29 cellular contexts compared by ENCODE assay signal in genomic region chr20:46327557-46327956, GRCh38. TPM values are rescaled to one million over a fixed set of nuclear protein-coding genes. Genes with fewer than 3 reads are reported as not detected.
DNase-seq lines count a peak whose midpoint lies in the region; ATAC-seq, FAIRE-seq and TF ChIP-seq lines count a peak whose summit lies in the region.
"Had no signal": no experiment of that assay in that cellular context is flagged by ENCODE, and none has a peak within 500 bp of the region (broad histone marks: within the 10 kb centered on the region; RNA-seq: fewer than 3 reads in every experiment).

No MANE protein-coding gene starts in this region.

- TF ChIP-seq EP300 in HepG2 (IDR thresholded peaks at IDR 0.05; ENCODE audit: low read depth in 2 of 2, low read length in 2 of 2) (no peak), HepG2 (CRISPR knock-in tag; IDR thresholded peaks at IDR 0.05; ENCODE audit: borderline replicate concordance) (no peak), K562 (IDR thresholded peaks at IDR 0.05; ENCODE audit: low read length) (no peak)

- no peaks in the 10 kb centered on the region for H3K36me3 ChIP-seq in HepG2 (replicated peaks in 1 of 2; ENCODE audit: control insufficient read depth in 1 of 2, insufficient read depth in 2 of 2, low read length in 2 of 2)
- no peaks in the 10 kb centered on the region for H3K36me3 ChIP-seq in right lobe of liver
- no peaks in the 10 kb centered on the region for H3K36me3 ChIP-seq in K562 (ENCODE audit: control insufficient read depth, insufficient read depth, low read length)
- no peaks in the 10 kb centered on the region for H3K36me3 ChIP-seq in testis (ENCODE audit: low read depth, missing control alignments)
- H3K36me3 ChIP-seq: BE2C, BLaER1 had no signal

- intact Hi-C loops in HepG2 (cut with micrococcal nuclease; ENCODE audit: unreplicated experiment) (no loop called here), right lobe of liver (cut with DNase I) (no loop called here), K562 (cut with micrococcal nuclease) (no loop called here), testis (cut with DNase I; ENCODE audit: low total_unique reads) (no loop called here)

- DNase-seq in HepG2 (ENCODE audit: low spot score) = no peak
- DNase-seq in right lobe of liver = no peak
- DNase-seq in K562 (ENCODE audit: extremely low read depth in 1 of 4, low spot score in 3 of 4) = no peak
- no peak for DNase-seq in testis
- no peak for DNase-seq in SHP77 treated with DMSO at 0.1 percent for 48 hours (lab: John Stamatoyannopoulos, UW)
- DNase-seq: ACHN; BE2C; C1 segment of cervical spinal cord; CD4-positive, alpha-beta memory T cell; CD4-positive, CD25-positive, alpha-beta regulatory T cell; CD8-positive, alpha-beta memory T cell; COR-L47; DMS 273 treated with DMSO at 0.1 percent for 48 hours; DMS153; DMS53; DMS79; DND-41; EL; GDM1 had no signal

- H2AFZ ChIP-seq in HepG2 (ENCODE audit: low read length) (no peak overlapping the region), K562 (ENCODE audit: low read depth, low read length) (no peak overlapping the region)

- no peak for TF ChIP-seq RAD21 in HepG2 (CRISPR knock-in tag; IDR thresholded peaks at IDR 0.05)
- TF ChIP-seq RAD21 in K562 (CRISPR knock-in tag; conservative IDR thresholded peaks at IDR 0.05 in 1 of 2, IDR thresholded peaks at IDR 0.05 in 1 of 2) = no peak

- H3K4me2 ChIP-seq in HepG2 (ENCODE audit: low read depth, low read length) = no peak overlapping the region
- H3K4me2 ChIP-seq in K562 (ENCODE audit: insufficient read depth, low read length) = no peak overlapping the region

- POLR2A ChIA-PET in HepG2 (lab: Yijun Ruan, JAX) = no interaction called here
- POLR2A ChIA-PET in K562 (lab: Yijun Ruan, JAX) = interaction anchor here (0.8 to 1.2 kb wide), 2 partner anchors 21 to 357 kb away, joined by 3 read pairs; no protein-coding TSS in a partner anchor

- H3K4me1 ChIP-seq in HepG2 (ENCODE audit: insufficient read depth, low read length) (peaks cover 13% of the 10 kb centered on the region), right lobe of liver (no peaks in the 10 kb centered on the region), K562 (replicated peaks in 1 of 2; ENCODE audit: control insufficient read depth in 2 of 2, insufficient read depth in 2 of 2, low read length in 2 of 2) (peaks cover 0 to 15% of the 10 kb centered on the region in 2 experiments; a peak in 2 of 5 replicates), testis (no peaks in the 10 kb centered on the region)

- TF ChIP-seq POLR2A in HepG2 (IDR thresholded peaks at IDR 0.05; ENCODE audit: insufficient read depth in 1 of 2, low read depth in 2 of 2, low read length in 2 of 2) = no peak
- TF ChIP-seq POLR2A in right lobe of liver (IDR thresholded peaks at IDR 0.05) = no peak
- TF ChIP-seq POLR2A in K562 (conservative IDR thresholded peaks at IDR 0.05) = no peak
- no peak for TF ChIP-seq POLR2A in testis (IDR thresholded peaks at IDR 0.05)

- H3K9me3 ChIP-seq in HepG2 (ENCODE audit: low read length) = no peaks in the 10 kb centered on the region
- no peaks in the 10 kb centered on the region for H3K9me3 ChIP-seq in right lobe of liver
- H3K9me3 ChIP-seq in K562 (replicated peaks; ENCODE audit: control insufficient read depth, insufficient read depth, low read depth, low read length) = no peaks in the 10 kb centered on the region
- no peaks in the 10 kb centered on the region for H3K9me3 ChIP-seq in testis
- H3K9me3 ChIP-seq: BE2C, BLaER1 had no signal

- in situ Hi-C loops in HepG2 (cut with HindIII; ENCODE audit: extremely low pct_ligation_motif_present, low pct_unique_long_range_greater_than_20kb) (no loop called here), K562 (cut with MboI) (no loop called here)

- H4K20me1 ChIP-seq in HepG2 (ENCODE audit: insufficient read depth, low read length) (no peaks in the 10 kb centered on the region), K562 (replicated peaks; ENCODE audit: control insufficient read depth, insufficient read depth, low read length) (peaks cover 16% of the 10 kb centered on the region)
- H4K20me1 ChIP-seq: BLaER1 had no signal

- H3K79me2 ChIP-seq in HepG2 (ENCODE audit: insufficient read depth, low read length) (no peaks in the 10 kb centered on the region), K562 (ENCODE audit: control insufficient read depth, insufficient read depth, low read length) (no peaks in the 10 kb centered on the region)

- H3K9ac ChIP-seq in HepG2 (ENCODE audit: insufficient read depth, low read depth, low read length) = no peak overlapping the region
- no peak overlapping the region for H3K9ac ChIP-seq in K562 (ENCODE audit: insufficient read depth in 1 of 2, low read depth in 2 of 2, low read length in 2 of 2)
- H3K9ac ChIP-seq: BLaER1 had no signal

- 35% methylated on average over 6 of the region's 6 CpGs for WGBS in HepG2 (ENCODE audit: low lambda C conversion rate)
- WGBS in right lobe of liver (ENCODE audit: insufficient coverage, low coverage, low lambda C conversion rate, missing lambda C conversion rate) = 79% methylated on average over 4 of the region's 6 CpGs
- 4% methylated on average over 5 of the region's 6 CpGs for WGBS in K562 (ENCODE audit: insufficient coverage, low coverage, missing lambda C conversion rate)
- WGBS in testis, 2 donors = 89 to 93% methylated on average over 6 of the region's 6 CpGs

- no peak overlapping the region for H3K27ac ChIP-seq in HepG2 (ENCODE audit: extremely low read length, insufficient read depth, low read length)
- H3K27ac ChIP-seq in right lobe of liver = no peak overlapping the region
- no peak overlapping the region for H3K27ac ChIP-seq in K562 (ENCODE audit: extremely low read depth, low read depth, low read length)
- no peak overlapping the region for H3K27ac ChIP-seq in testis
- H3K27ac ChIP-seq: 22Rv1, BLaER1 had no signal

- peaks cover 6 to 43% of the 10 kb centered on the region in 2 experiments; a peak in 4 of 5 replicates for H3K27me3 ChIP-seq in HepG2 (ENCODE audit: control insufficient read depth in 1 of 2, insufficient read depth in 2 of 2, low read length in 2 of 2)
- no peaks in the 10 kb centered on the region for H3K27me3 ChIP-seq in right lobe of liver
- peaks cover 11 to 67% of the 10 kb centered on the region in 2 experiments; a peak in 4 of 5 replicates for H3K27me3 ChIP-seq in K562 (ENCODE audit: control insufficient read depth in 2 of 2, insufficient read depth in 2 of 2, low read length in 2 of 2)
- no peaks in the 10 kb centered on the region for H3K27me3 ChIP-seq in testis
- H3K27me3 ChIP-seq: BE2C, BLaER1 had no signal

- BruUV-seq in HepG2 (replicated peaks; lab: Mats Ljungman, UMichigan) (no TSS peak), K562 (replicated peaks; lab: Mats Ljungman, UMichigan) (no TSS peak)

- H3K9me1 ChIP-seq in K562 (ENCODE audit: control insufficient read depth, insufficient read depth, low read length) = peaks cover 2% of the 10 kb centered on the region

- H3K4me3 ChIP-seq in HepG2 (replicated peaks in 1 of 3; ENCODE audit: insufficient read depth in 1 of 3, low read depth in 2 of 3, low read length in 3 of 3) (no peak overlapping the region), right lobe of liver (no peak overlapping the region), K562 (no peak overlapping the region), testis (no peak overlapping the region)
- H3K4me3 ChIP-seq: BLaER1, GM12878 had no signal

- ATAC-seq in HepG2 (no peak), right lobe of liver (no peak), K562 (no peak)
- ATAC-seq: GM12878 had no signal

- TF ChIP-seq CTCF in HepG2 (CRISPR knock-in tag; IDR thresholded peaks at IDR 0.05) (no peak), right lobe of liver (IDR thresholded peaks at IDR 0.05) (no peak), K562 (IDR thresholded peaks at IDR 0.05 in 2 of 3, conservative IDR thresholded peaks at IDR 0.05 in 1 of 3; ENCODE audit: insufficient read depth in 2 of 3, low read depth in 1 of 3, low read length in 3 of 3) (no peak), testis (IDR thresholded peaks at IDR 0.05) (no peak)

- CTCF ChIA-PET in HepG2 (lab: Yijun Ruan, JAX; ENCODE audit: low intra/inter-chr PET ratio, low total read pairs) = no interaction called here
- CTCF ChIA-PET in K562 (lab: Yijun Ruan, JAX; ENCODE audit: low intra/inter-chr PET ratio) = no interaction called here

- no peak for FAIRE-seq in HepG2 (lab: Jason Lieb, UNC)
- FAIRE-seq in K562 (lab: Jason Lieb, UNC) = no peak
- FAIRE-seq: GM12878, GM12892, GM18507 had no signal

RNA-seq across cellular contexts. Expression of gene CDH22, which starts 19.3 kb away (rescaled TPM):
- total RNA-seq in HepG2 (2016; rRNA removed; fragmentation: Illumina TruSeq; extraction: Trizol) (not detected in 2 replicates), right lobe of liver (not detected), K562 (2014; rRNA removed) (not detected in 2 replicates), K562 (2014; rRNA removed; fragmentation: Illumina TruSeq; extraction: Trizol) (not detected in 2 replicates), K562 (2015; rRNA removed; fragmentation: Illumina TruSeq; extraction: Trizol) (not detected in 2 replicates), K562 (2021) (0.07 TPM in 1 of 2 replicates, not detected in the other), testis (1 to 10 TPM; 1.8 to 2.6 TPM)
- total RNA-seq in HepG2 (2016; cell fraction: cytosol; rRNA removed; fragmentation: Illumina TruSeq; extraction: Trizol; ENCODE audit: low read depth) = not detected in 2 replicates
- not detected in 2 replicates for total RNA-seq in HepG2 (2016; cell fraction: insoluble cytoplasmic fraction; rRNA removed; fragmentation: Illumina TruSeq; extraction: Trizol)
- total RNA-seq in HepG2 (2016; cell fraction: membrane; rRNA removed; fragmentation: Illumina TruSeq; extraction: Trizol) = not detected in 2 replicates
- not detected in 2 replicates for total RNA-seq in HepG2 (2016; cell fraction: nucleus; rRNA removed; fragmentation: Illumina TruSeq; extraction: Trizol)
- polyA plus RNA-seq in HepG2 (2011; rRNA removed) (not detected in 2 replicates), K562 (2011; rRNA removed) (not detected in 2 replicates), K562 (2014; fragmentation: Illumina TruSeq; extraction: Trizol) (not detected in 2 replicates), K562 (2014; fragmentation: Nextera tagmentation; extraction: Ambion mirVana) (not detected), K562 (2014; rRNA removed) (0.08 TPM in 1 of 2 replicates, not detected in the other), testis (ENCODE audit: insufficient read depth, low read depth, low replicate concordance) (2.6 TPM)
- polyA plus RNA-seq in HepG2 (2011; cell fraction: cytosol; rRNA removed) = not detected in 2 replicates
- polyA plus RNA-seq in HepG2 (2011; cell fraction: nucleus; rRNA removed) = 0.10 TPM in 1 of 2 replicates, not detected in the other
- not detected in 2 replicates for polyA plus RNA-seq in HepG2 (2012)
- not detected in 2 replicates for polyA plus RNA-seq in HepG2 (2016; cell fraction: cytosol; fragmentation: Illumina TruSeq; extraction: Trizol; ENCODE audit: low read depth)
- not detected in 2 replicates for polyA plus RNA-seq in HepG2 (2016; cell fraction: insoluble cytoplasmic fraction; fragmentation: Illumina TruSeq; extraction: Trizol; ENCODE audit: low read depth)
- not detected in 2 replicates for polyA plus RNA-seq in HepG2 (2016; cell fraction: membrane; fragmentation: Illumina TruSeq; extraction: Trizol; ENCODE audit: low read depth)
- not detected in 2 replicates for polyA plus RNA-seq in HepG2 (2016; cell fraction: nucleus; fragmentation: Illumina TruSeq; extraction: Trizol; ENCODE audit: insufficient read depth, low read depth)
- 0.04 TPM in 1 of 2 replicates, not detected in the other for polyA minus RNA-seq in HepG2 (2011; rRNA and poly(A)+ RNA removed; ENCODE audit: low replicate concordance)
- not detected in 2 replicates for polyA minus RNA-seq in HepG2 (2011; cell fraction: cytosol; rRNA and poly(A)+ RNA removed)
- not detected in 2 replicates for polyA minus RNA-seq in HepG2 (2011; cell fraction: nucleus; rRNA and poly(A)+ RNA removed)
- not detected in 2 replicates for total RNA-seq in K562 (2011; cell fraction: chromatin; rRNA removed; ENCODE audit: low replicate concordance)
- not detected in 2 replicates for total RNA-seq in K562 (2011; cell fraction: nucleolus; rRNA removed)
- total RNA-seq in K562 (2011; cell fraction: nucleoplasm; rRNA removed) = 0.07 TPM in 1 of 2 replicates, not detected in the other
- 0.03 TPM in 1 of 2 replicates, not detected in the other for polyA plus RNA-seq in K562 (2011; cell fraction: cytosol; rRNA removed)
- 0.04 and 0.11 TPM in 2 replicates for polyA plus RNA-seq in K562 (2011; cell fraction: nucleus; rRNA removed)
- 0.03 and 0.06 TPM in 2 replicates for polyA plus RNA-seq in K562 (2012)
- polyA minus RNA-seq in K562 (2011; rRNA and poly(A)+ RNA removed) = not detected in 2 replicates
- polyA minus RNA-seq in K562 (2011; cell fraction: cytosol; rRNA and poly(A)+ RNA removed) = not detected in 2 replicates
- 0.13 TPM in 1 of 2 replicates, not detected in the other for polyA minus RNA-seq in K562 (2011; cell fraction: nucleus; rRNA and poly(A)+ RNA removed)
- total RNA-seq: A172; A673; CD4-positive, alpha-beta memory T cell; CD4-positive, CD25-positive, alpha-beta regulatory T cell; CD8-positive, alpha-beta memory T cell; G401; GM12878 had no signal
- polyA plus RNA-seq: AG04450; CD14-positive monocyte; CD4-positive, alpha-beta memory T cell; CD4-positive, CD25-positive, alpha-beta regulatory T cell; CD8-positive, alpha-beta memory T cell; GM12878 had no signal

Comparison
In these comparisons a context has a peak if more than half of its experiments do, and no peak if none do; other contexts are left out.
1. Of the 241 proteins assayed by ChIP-seq in both HepG2 and K562: peak only in HepG2: none; only in K562: ADNP, ESRRA and KDM1A; in both: none; in neither: 238.